In the genomic region with DNA sequence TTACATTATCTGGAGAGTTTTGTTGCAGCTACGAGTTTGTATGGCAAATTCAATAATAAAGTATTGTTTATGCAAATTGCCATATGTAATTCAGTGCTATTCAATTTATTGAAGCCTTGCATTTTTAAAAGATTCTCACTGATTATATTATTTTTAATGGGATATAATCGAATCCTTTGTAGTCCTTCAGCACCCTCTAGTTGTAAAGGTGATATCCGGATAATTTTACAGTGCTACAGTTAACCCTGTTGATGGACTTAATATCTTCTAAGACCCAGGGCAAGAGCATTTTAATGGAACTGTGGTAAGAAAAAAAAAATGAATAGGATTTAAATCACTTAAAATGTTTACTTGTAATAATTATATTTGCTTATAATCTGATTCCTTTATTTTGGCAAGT, we compare ENCODE assay signal across 16 cellular contexts. TPM values are rescaled to one million over a fixed set of nuclear protein-coding genes. Genes with fewer than 3 reads are reported as not detected.
DNase-seq lines count a peak whose midpoint lies in the region; ATAC-seq, FAIRE-seq and TF ChIP-seq lines count a peak whose summit lies in the region.
"Had no signal": no experiment of that assay in that cellular context is flagged by ENCODE, and none has a peak within 500 bp of the region (broad histone marks: within the 10 kb centered on the region; RNA-seq: fewer than 3 reads in every experiment).

No MANE protein-coding gene starts in this region.

- no peaks in the 10 kb centered on the region for H3K4me1 ChIP-seq in kidney (ENCODE audit: control insufficient read depth in 1 of 2, insufficient read depth in 1 of 2, low read depth in 1 of 2, low read length in 2 of 2)
- H3K4me1 ChIP-seq: adrenal gland, suprapubic skin had no signal

- intact Hi-C loops in kidney (cut with DNase I) = no loop called here

- no peak overlapping the region for H3K9ac ChIP-seq in kidney (ENCODE audit: low read length in 2 of 2)

- H3K27ac ChIP-seq in 22Rv1 = no peak overlapping the region
- no peak overlapping the region for H3K27ac ChIP-seq in kidney (ENCODE audit: low read depth in 2 of 2, low read length in 2 of 2)
- H3K27ac ChIP-seq: adrenal gland, ovary, suprapubic skin had no signal

- no peak for FAIRE-seq in kidney (lab: Jason Lieb, UNC)

- no peaks in the 10 kb centered on the region for H3K9me3 ChIP-seq in kidney (ENCODE audit: control insufficient read depth in 1 of 2, low read length in 2 of 2)
- H3K9me3 ChIP-seq: adrenal gland, ovary, suprapubic skin had no signal

- no peak for ATAC-seq in HG02852 (IDR thresholded peaks at IDR 0.05; ENCODE audit: unreplicated experiment)
- ATAC-seq: activated CD8-positive, alpha-beta memory T cell treated with anti-CD3 and anti-CD28 coated beads, Interleukin-2, amount 10 ng/mL, durations not matched to agents 7 days and 5 days; left ventricle myocardium superior had no signal

- H3K4me3 ChIP-seq in fibroblast of mammary gland (ENCODE audit: control insufficient read depth, low read depth, low read length) (no peak overlapping the region), kidney (ENCODE audit: low read length in 2 of 2) (no peak overlapping the region)
- H3K4me3 ChIP-seq: adrenal gland, ovary, suprapubic skin had no signal

- TF ChIP-seq CTCF in 22Rv1 (IDR thresholded peaks at IDR 0.05) (peak; percentile 40; the same call in 1 of the 2 replicates), fibroblast of mammary gland (conservative IDR thresholded peaks at IDR 0.05; ENCODE audit: control insufficient read depth, insufficient read depth, low read depth, low read length) (peak; percentile 39), kidney (IDR thresholded peaks at IDR 0.05; ENCODE audit: borderline replicate concordance, extremely low read depth, insufficient read depth) (no peak)

- DNase-seq in GM03348 (ENCODE audit: low spot score) = peak; percentile 12
- DNase-seq in RPMI7951 (ENCODE audit: low read depth) = peak; percentile 4
- DNase-seq in fibroblast of mammary gland (ENCODE audit: low read depth) = peak; percentile 44
- DNase-seq in kidney = no peak
- no peak for DNase-seq in retina
- DNase-seq in RPMI8226 = no peak
- DNase-seq: activated CD8-positive, alpha-beta memory T cell treated with anti-CD3 and anti-CD28 coated beads, Interleukin-2, amount 10 ng/mL, durations not matched to agents 7 days and 5 days; adrenal gland; CD4-positive, alpha-beta memory T cell; left ventricle myocardium superior; NCI-H1092 treated with DMSO at 0.1 percent for 48 hours; ovary; T1000 had no signal

- H3K36me3 ChIP-seq in kidney (ENCODE audit: control insufficient read depth in 1 of 2, insufficient read depth in 2 of 2, low read length in 2 of 2) = no peaks in the 10 kb centered on the region
- H3K36me3 ChIP-seq: adrenal gland, ovary, suprapubic skin had no signal

RNA-seq across cellular contexts. Expression of gene GRIA2, which starts 48.5 kb away (rescaled TPM):
- not detected in 2 replicates for total RNA-seq in RPMI7951 (2014; rRNA removed; shearing (Covaris generic))
- 0.54 TPM for total RNA-seq in kidney
- polyA plus RNA-seq in kidney (ENCODE audit: insufficient read depth, low read depth, low replicate concordance) = 0.80 TPM
- total RNA-seq: activated CD8-positive, alpha-beta memory T cell treated with anti-CD3 and anti-CD28 coated beads, Interleukin-2, amount 10 ng/mL, durations not matched to agents 7 days and 5 days; CD4-positive, alpha-beta memory T cell; left ventricle myocardium superior had no signal
- polyA plus RNA-seq: CD4-positive, alpha-beta memory T cell had no signal

Comparison
In these comparisons a context has a peak if more than half of its experiments do, and no peak if none do; other contexts are left out.
1. DNase-seq: peak in GM03348 (single experiment), RPMI7951 (single experiment) and fibroblast of mammary gland (single experiment); none in kidney (single experiment), retina (single experiment) and RPMI8226 (single experiment).